Comparison of ENCODE assay signal across 26 cellular contexts in the genomic region with DNA sequence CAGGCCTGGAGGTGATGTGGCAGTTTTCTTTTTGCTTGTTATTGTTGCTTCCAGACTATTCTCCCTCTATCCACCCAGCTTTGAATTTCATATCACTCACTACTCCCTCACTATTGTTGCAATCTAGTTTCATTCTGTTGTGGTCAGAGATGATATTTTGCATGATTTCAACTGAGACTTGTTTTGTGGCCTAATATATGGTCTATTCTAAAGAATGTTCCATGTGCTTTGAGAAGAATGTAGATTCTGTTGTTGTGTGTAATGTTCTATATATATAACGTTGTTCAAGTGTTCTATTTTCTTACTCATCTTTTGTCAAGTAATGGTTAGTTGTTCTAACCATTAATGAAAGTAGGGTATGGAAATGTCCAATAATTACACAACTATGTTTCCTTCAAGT. TPM values are rescaled to one million over a fixed set of nuclear protein-coding genes. Genes with fewer than 3 reads are reported as not detected.
A peak's percentile ranks its signal among the peaks of the same experiment; 100 is the strongest.
DNase-seq lines count a peak whose midpoint lies in the region; ATAC-seq and TF ChIP-seq lines count a peak whose summit lies in the region.
"Had no signal": no experiment of that assay in that cellular context is flagged by ENCODE, and none has a peak within 500 bp of the region (broad histone marks: within the 10 kb centered on the region; RNA-seq: fewer than 3 reads in every experiment).

No MANE protein-coding gene starts in this region.

- peak overlapping the region; percentile 9 for H3K27ac Mint-ChIP-seq in chondrocyte (ENCODE audit: unreplicated experiment)
- H3K27ac Mint-ChIP-seq: activated CD8-positive, alpha-beta memory T cell treated with anti-CD3 and anti-CD28 coated beads, Interleukin-2, amount 10 ng/mL, durations not matched to agents 7 days and 5 days; activated naive CD4-positive, alpha-beta T cell treated with anti-CD3 and anti-CD28 coated beads, Interleukin-2, amount 50 U/mL, for 24 hours; activated T-helper 1 cell treated with anti-CD3 and anti-CD28 coated beads, Interleukin-12 subunit alpha, Interleukin-12 subunit beta, Interleukin-2, Interleukin-4 antibody, amounts not matched to agents 30 ng/mL and 10 ng/mL and 1 ng/mL, durations not matched to agents 14 hours and 24 hours and 36 hours; natural killer cell treated with Interleukin-12 subunit alpha and Interleukin-12 subunit beta and Interleukin-15 and Interleukin-18, amount 100 ng/mL, for 72 hours; stimulated activated effector memory CD8-positive, alpha-beta T cell treated with anti-CD3 and anti-CD28 coated beads, Interleukin-12 subunit alpha, Interleukin-12 subunit beta, amount 100 ng/mL, for 72 hours had no signal

- peaks cover 5% of the 10 kb centered on the region for H3K4me1 Mint-ChIP-seq in chondrocyte (ENCODE audit: low read depth)
- H3K4me1 Mint-ChIP-seq: activated CD8-positive, alpha-beta memory T cell treated with anti-CD3 and anti-CD28 coated beads, Interleukin-2, amount 10 ng/mL, durations not matched to agents 7 days and 5 days; activated naive CD4-positive, alpha-beta T cell treated with anti-CD3 and anti-CD28 coated beads, Interleukin-2, amount 50 U/mL, for 24 hours; immature natural killer cell had no signal

- peaks cover 3% of the 10 kb centered on the region for H3K36me3 Mint-ChIP-seq in chondrocyte (ENCODE audit: low read depth)

- 0 out of 2 replicates have a peak overlapping the region, but pooled peaks have one; percentile 13 for H3K27ac ChIP-seq in 22Rv1
- H3K27ac ChIP-seq: left lung, suprapubic skin had no signal

- peak; percentile 9 for DNase-seq in EH (ENCODE audit: low read depth)
- no peak for DNase-seq in chondrocyte (ENCODE audit: low spot score)
- DNase-seq in NCI-H510A treated with DMSO at 0.1 percent for 48 hours (lab: John Stamatoyannopoulos, UW) = no peak
- DNase-seq in hippocampal formation (lab: John Stamatoyannopoulos, UW) = no peak
- DNase-seq in UCSD-AML1 (lab: John Stamatoyannopoulos, UW; ENCODE audit: unreplicated experiment) = no peak
- DNase-seq: activated CD8-positive, alpha-beta memory T cell treated with anti-CD3 and anti-CD28 coated beads, Interleukin-2, amount 10 ng/mL, durations not matched to agents 7 days and 5 days; EL; erythroblast; foreskin fibroblast; immature natural killer cell; left lung; MG63; midbrain; NCI-H2081; NCI-H226; NCI-H748 treated with DMSO at 0.1 percent for 48 hours; RPMI8226 had no signal

- no peak overlapping the region for H3K4me3 Mint-ChIP-seq in chondrocyte (ENCODE audit: unreplicated experiment)
- H3K4me3 Mint-ChIP-seq: activated CD8-positive, alpha-beta memory T cell treated with anti-CD3 and anti-CD28 coated beads, Interleukin-2, amount 10 ng/mL, durations not matched to agents 7 days and 5 days; activated naive CD4-positive, alpha-beta T cell treated with anti-CD3 and anti-CD28 coated beads, Interleukin-2, amount 50 U/mL, for 24 hours; activated T-helper 1 cell treated with anti-CD3 and anti-CD28 coated beads, Interleukin-12 subunit alpha, Interleukin-12 subunit beta, Interleukin-2, Interleukin-4 antibody, amounts not matched to agents 30 ng/mL and 10 ng/mL and 1 ng/mL, durations not matched to agents 14 hours and 24 hours and 36 hours; central memory CD8-positive, alpha-beta T cell; immature natural killer cell; natural killer cell treated with Interleukin-12 subunit alpha and Interleukin-12 subunit beta and Interleukin-15 and Interleukin-18, amount 100 ng/mL, for 72 hours; stimulated activated effector memory CD8-positive, alpha-beta T cell treated with anti-CD3 and anti-CD28 coated beads, Interleukin-12 subunit alpha, Interleukin-12 subunit beta, amount 100 ng/mL, for 72 hours had no signal

- peaks cover 9% of the 10 kb centered on the region for H3K9me3 Mint-ChIP-seq in chondrocyte (ENCODE audit: low read depth)
- H3K9me3 Mint-ChIP-seq: activated naive CD4-positive, alpha-beta T cell treated with anti-CD3 and anti-CD28 coated beads, Interleukin-2, amount 50 U/mL, for 24 hours; activated T-helper 1 cell treated with anti-CD3 and anti-CD28 coated beads, Interleukin-12 subunit alpha, Interleukin-12 subunit beta, Interleukin-2, Interleukin-4 antibody, amounts not matched to agents 30 ng/mL and 10 ng/mL and 1 ng/mL, durations not matched to agents 14 hours and 24 hours and 36 hours; central memory CD8-positive, alpha-beta T cell; immature natural killer cell; natural killer cell treated with Interleukin-12 subunit alpha and Interleukin-12 subunit beta and Interleukin-15 and Interleukin-18, amount 100 ng/mL, for 72 hours; stimulated activated effector memory CD8-positive, alpha-beta T cell treated with anti-CD3 and anti-CD28 coated beads, Interleukin-12 subunit alpha, Interleukin-12 subunit beta, amount 100 ng/mL, for 72 hours had no signal

- no peaks in the 10 kb centered on the region for H3K27me3 Mint-ChIP-seq in chondrocyte (ENCODE audit: low read depth)
- H3K27me3 Mint-ChIP-seq: activated CD8-positive, alpha-beta memory T cell treated with anti-CD3 and anti-CD28 coated beads, Interleukin-2, amount 10 ng/mL, durations not matched to agents 7 days and 5 days; activated naive CD4-positive, alpha-beta T cell treated with anti-CD3 and anti-CD28 coated beads, Interleukin-2, amount 50 U/mL, for 24 hours; central memory CD8-positive, alpha-beta T cell; natural killer cell treated with Interleukin-12 subunit alpha and Interleukin-12 subunit beta and Interleukin-15 and Interleukin-18, amount 100 ng/mL, for 72 hours had no signal

- ATAC-seq in HG02870 (IDR thresholded peaks at IDR 0.05; ENCODE audit: unreplicated experiment) = peak; percentile 60
- ATAC-seq in HG03095 (IDR thresholded peaks at IDR 0.05; ENCODE audit: unreplicated experiment) = no peak
- ATAC-seq: activated CD8-positive, alpha-beta memory T cell treated with anti-CD3 and anti-CD28 coated beads, Interleukin-2, amount 10 ng/mL, durations not matched to agents 7 days and 5 days; left lung; natural killer cell treated with Interleukin-12 subunit alpha and Interleukin-12 subunit beta and Interleukin-15 and Interleukin-18, amount 100 ng/mL, for 72 hours; stimulated activated effector memory CD8-positive, alpha-beta T cell treated with anti-CD3 and anti-CD28 coated beads, Interleukin-12 subunit alpha, Interleukin-12 subunit beta, amount 100 ng/mL, for 72 hours had no signal

- TF ChIP-seq CTCF in 22Rv1 (IDR thresholded peaks at IDR 0.05) (no peak), chondrocyte (IDR thresholded peaks at IDR 0.05) (no peak)

RNA-seq across cellular contexts. Expression of a gene that starts 59.0 kb away (rescaled TPM):
- 50.1 to 77.6 TPM (median 53.4 TPM) in 3 replicates for total RNA-seq in chondrocyte
